Comparison of ENCODE assay signal across 12 cellular contexts in the genomic region with DNA sequence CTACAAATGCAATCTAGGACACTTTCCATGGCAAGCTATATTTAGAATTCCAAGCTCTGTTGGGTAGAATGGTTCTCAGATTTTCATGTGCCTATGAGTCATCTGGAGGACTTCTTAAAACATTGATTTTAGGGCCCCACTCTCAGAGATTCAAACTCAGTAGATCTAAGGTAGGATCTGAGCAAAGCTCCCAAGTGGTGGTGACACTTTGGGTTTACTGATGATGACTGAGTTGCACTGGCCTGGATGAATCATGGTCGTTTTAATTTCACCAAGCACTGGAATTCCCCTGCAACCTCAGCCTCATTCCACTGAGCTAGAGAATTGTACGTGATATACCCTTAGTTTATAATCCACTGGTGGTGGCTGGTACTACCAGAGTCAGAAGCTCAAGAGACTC.
DNase-seq lines count a peak whose midpoint lies in the region; ATAC-seq and TF ChIP-seq lines count a peak whose summit lies in the region.
"Had no signal": no experiment of that assay in that cellular context is flagged by ENCODE, and none has a peak within 500 bp of the region (broad histone marks: within the 10 kb centered on the region; RNA-seq: fewer than 3 reads in every experiment).

No MANE protein-coding gene starts in this region.

- peak; percentile 52 to 80 for ATAC-seq in activated T-cell treated with anti-CD3 and anti-CD28 coated beads, Interleukin-2, amount 50 U/mL, for 4 hours
- no peak for ATAC-seq in T-cell (replicated peaks in 1 of 4)

- H3K27me3 ChIP-seq in mammary epithelial cell (ENCODE audit: insufficient read depth, low read length): no peaks in the 10 kb centered on the region

- dilution Hi-C loops in mammary epithelial cell (cut with HindIII; ENCODE audit: low sequenced_read_pairs): no loop called here

- no peaks in the 10 kb centered on the region for H3K4me1 ChIP-seq in mammary epithelial cell (ENCODE audit: insufficient read depth, low read length)

- peaks cover 2% of the 10 kb centered on the region for H3K27me3 Mint-ChIP-seq in activated T-cell treated with anti-CD3 and anti-CD28 coated beads, Interleukin-2, amount 50 U/mL, for 4 hours (ENCODE audit: low read depth)
- H3K27me3 Mint-ChIP-seq in HFFc6 (ENCODE audit: insufficient read depth): peaks cover 2% of the 10 kb centered on the region
- H3K27me3 Mint-ChIP-seq in T-cell: peaks cover 6 to 9% of the 10 kb centered on the region in 2 donors

- H3K36me3 ChIP-seq in mammary epithelial cell (ENCODE audit: insufficient read depth, low read length): no peaks in the 10 kb centered on the region

- TF ChIP-seq CTCF in HFFc6 (IDR thresholded peaks at IDR 0.05) (no peak), mammary epithelial cell (conservative IDR thresholded peaks at IDR 0.05 in 1 of 2, IDR thresholded peaks at IDR 0.05 in 1 of 2; ENCODE audit: extremely low read depth in 1 of 2, insufficient read depth in 1 of 2, low read depth in 1 of 2, low read length in 2 of 2) (no peak)

- DNase-seq in activated T-cell treated with anti-CD3 and anti-CD28 coated beads, Interleukin-2, amount 50 U/mL, for 4 hours: no peak
- DNase-seq in activated T-cell treated with anti-CD3 and anti-CD28 coated beads for 4 hours (no peak), HFFc6 (peak; percentile 89), mammary epithelial cell (peak; percentile 68), skeletal muscle cell (ENCODE audit: low read depth) (peak; percentile 39), T-cell (no peak), NCI-H526 treated with DMSO at 0.1 percent for 48 hours (lab: John Stamatoyannopoulos, UW) (no peak)
- no peak for DNase-seq in activated CD8-positive, alpha-beta memory T cell treated with anti-CD3 and anti-CD28 coated beads, Interleukin-2, amount 50 U/mL, for 4 hours
- DNase-seq: caudate nucleus, left colon, NCI-H2081 had no signal

- CTCF ChIA-PET in mammary epithelial cell (lab: Charles Lee; ENCODE audit: low non-redundant PET): interaction anchor here (0.6 kb wide), 1 partner anchor 13 kb away, joined by 5 read pairs; no protein-coding TSS in a partner anchor
- CTCF ChIA-PET in T-cell (lab: Charles Lee): interaction anchor here in 1 of 2 donors (0.6 kb wide), 1 partner anchor 61 kb away, joined by 3 read pairs; no protein-coding TSS in a partner anchor

- H3K4me1 Mint-ChIP-seq in activated T-cell treated with anti-CD3 and anti-CD28 coated beads, Interleukin-2, amount 50 U/mL, for 4 hours (ENCODE audit: low read depth): no peaks in the 10 kb centered on the region
- H3K4me1 Mint-ChIP-seq in HFFc6 (ENCODE audit: low read depth) (peaks cover 46% of the 10 kb centered on the region), T-cell (no peaks in the 10 kb centered on the region)

- in situ Hi-C loops in mammary epithelial cell (cut with MboI; ENCODE audit: low sequenced_read_pairs in 2 of 2): no loop called here

- POLR2A ChIA-PET in T-cell (lab: Charles Lee): no interaction called here

- no peak overlapping the region for H2AFZ ChIP-seq in mammary epithelial cell (ENCODE audit: low read depth, low read length)

- H3K27ac ChIP-seq in mammary epithelial cell (ENCODE audit: insufficient read depth, low read depth, low read length): no peak overlapping the region
- H3K27ac ChIP-seq: C4-2B had no signal

- BruUV-seq in mammary epithelial cell (replicated peaks; lab: Mats Ljungman, UMichigan): no TSS peak

- 68% methylated on average over 2 of the region's 2 CpGs for WGBS in mammary epithelial cell (ENCODE audit: low coverage, missing lambda C conversion rate)

- no peaks in the 10 kb centered on the region for H3K79me2 ChIP-seq in mammary epithelial cell (ENCODE audit: insufficient read depth, low read length)

- H3K9me3 Mint-ChIP-seq in activated T-cell treated with anti-CD3 and anti-CD28 coated beads, Interleukin-2, amount 50 U/mL, for 4 hours: no peaks in the 10 kb centered on the region
- H3K9me3 Mint-ChIP-seq in HFFc6: no peaks in the 10 kb centered on the region
- H3K9me3 Mint-ChIP-seq in T-cell: no peaks in the 10 kb centered on the region

- intact Hi-C loops in mammary epithelial cell (cut with micrococcal nuclease): no loop called here

- no peak overlapping the region for H3K4me2 ChIP-seq in mammary epithelial cell (ENCODE audit: insufficient read depth, low read depth, low read length)

- H3K4me3 ChIP-seq in mammary epithelial cell (replicated peaks in 1 of 3; ENCODE audit: insufficient read depth in 1 of 3, low read depth in 2 of 3, low read length in 3 of 3): no peak overlapping the region
- H3K4me3 ChIP-seq in skeletal muscle cell (ENCODE audit: low read depth, low read length): no peak overlapping the region

- H3K36me3 Mint-ChIP-seq in activated T-cell treated with anti-CD3 and anti-CD28 coated beads, Interleukin-2, amount 50 U/mL, for 4 hours (ENCODE audit: insufficient read depth): no peaks in the 10 kb centered on the region
- H3K36me3 Mint-ChIP-seq in HFFc6 (ENCODE audit: low read depth) (no peaks in the 10 kb centered on the region), T-cell (no peaks in the 10 kb centered on the region)

- H3K27ac Mint-ChIP-seq in HFFc6: peak overlapping the region; percentile 83
- H3K27ac Mint-ChIP-seq in T-cell: no peak overlapping the region

- no peak overlapping the region for H3K4me3 Mint-ChIP-seq in activated T-cell treated with anti-CD3 and anti-CD28 coated beads, Interleukin-2, amount 50 U/mL, for 4 hours
- H3K4me3 Mint-ChIP-seq in HFFc6 (peak overlapping the region; percentile 59), T-cell (no peak overlapping the region)

- no peaks in the 10 kb centered on the region for H4K20me1 ChIP-seq in mammary epithelial cell (ENCODE audit: insufficient read depth, low read length)

- H3K9ac ChIP-seq in mammary epithelial cell (ENCODE audit: insufficient read depth, low read length): no peak overlapping the region

- H3K9me3 ChIP-seq in mammary epithelial cell (replicated peaks; ENCODE audit: insufficient read depth, low read length): no peaks in the 10 kb centered on the region

Comparison
In these comparisons a context has a peak if more than half of its experiments do, and no peak if none do; other contexts are left out.
1. ATAC-seq: peak in activated T-cell treated with anti-CD3 and anti-CD28 coated beads, Interleukin-2, amount 50 U/mL, for 4 hours (2 of 2); none in T-cell (0 of 4).
2. DNase-seq: peak in HFFc6 (single experiment), mammary epithelial cell (single experiment) and skeletal muscle cell (single experiment); none in activated T-cell treated with anti-CD3 and anti-CD28 coated beads, Interleukin-2, amount 50 U/mL, for 4 hours (single experiment), activated T-cell treated with anti-CD3 and anti-CD28 coated beads for 4 hours (single experiment), T-cell (0 of 34), NCI-H526 treated with DMSO at 0.1 percent for 48 hours (single experiment) and activated CD8-positive, alpha-beta memory T cell treated with anti-CD3 and anti-CD28 coated beads, Interleukin-2, amount 50 U/mL, for 4 hours (single experiment).